ENCODE assay signal across 2 cellular contexts in the genomic region with DNA sequence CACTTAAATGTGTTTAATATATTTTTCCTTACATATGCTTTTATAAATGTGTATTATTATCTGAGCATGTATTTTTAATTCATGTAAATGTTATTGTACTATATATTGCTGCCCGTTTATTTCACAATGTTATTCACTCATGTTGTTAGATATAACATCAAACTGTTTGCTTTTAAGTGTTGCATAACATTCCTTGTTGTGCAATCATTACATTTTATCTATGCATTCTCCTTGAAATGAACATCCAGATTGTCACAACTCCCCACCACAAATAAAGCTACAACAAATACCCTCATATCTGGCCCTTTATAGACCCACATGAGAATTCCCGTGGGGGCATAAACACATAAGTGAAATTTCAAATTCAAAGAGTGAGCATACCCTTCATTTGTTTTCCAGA.
TF ChIP-seq lines count a peak whose summit lies in the region.

No MANE protein-coding gene starts in this region.

TF ChIP-seq in HepG2, 621 proteins besides CTCF, POLR2A, EP300 and RAD21 (continued from another document):
- TF ChIP-seq TEAD3 (CRISPR knock-in tag; optimal IDR thresholded peaks at IDR 0.05; ENCODE audit: borderline replicate concordance) (no peak), CBFB (CRISPR knock-in tag; IDR thresholded peaks at IDR 0.05) (no peak), ZNF619 (CRISPR knock-in tag; IDR thresholded peaks at IDR 0.05) (no peak), CBX5 (CRISPR knock-in tag; IDR thresholded peaks at IDR 0.05; ENCODE audit: borderline replicate concordance) (no peak), ZNF230 (CRISPR knock-in tag; IDR thresholded peaks at IDR 0.05) (no peak), CEBPG (CRISPR knock-in tag; IDR thresholded peaks at IDR 0.05) (peak; percentile 70), ZBTB20 (CRISPR knock-in tag; IDR thresholded peaks at IDR 0.05; ENCODE audit: borderline replicate concordance, low read depth) (no peak), RFXANK (CRISPR knock-in tag; IDR thresholded peaks at IDR 0.05) (no peak), ZNF430 (CRISPR knock-in tag; IDR thresholded peaks at IDR 0.05) (no peak), GATAD1 (CRISPR knock-in tag; IDR thresholded peaks at IDR 0.05) (no peak)
- TF ChIP-seq, protein P1, sequence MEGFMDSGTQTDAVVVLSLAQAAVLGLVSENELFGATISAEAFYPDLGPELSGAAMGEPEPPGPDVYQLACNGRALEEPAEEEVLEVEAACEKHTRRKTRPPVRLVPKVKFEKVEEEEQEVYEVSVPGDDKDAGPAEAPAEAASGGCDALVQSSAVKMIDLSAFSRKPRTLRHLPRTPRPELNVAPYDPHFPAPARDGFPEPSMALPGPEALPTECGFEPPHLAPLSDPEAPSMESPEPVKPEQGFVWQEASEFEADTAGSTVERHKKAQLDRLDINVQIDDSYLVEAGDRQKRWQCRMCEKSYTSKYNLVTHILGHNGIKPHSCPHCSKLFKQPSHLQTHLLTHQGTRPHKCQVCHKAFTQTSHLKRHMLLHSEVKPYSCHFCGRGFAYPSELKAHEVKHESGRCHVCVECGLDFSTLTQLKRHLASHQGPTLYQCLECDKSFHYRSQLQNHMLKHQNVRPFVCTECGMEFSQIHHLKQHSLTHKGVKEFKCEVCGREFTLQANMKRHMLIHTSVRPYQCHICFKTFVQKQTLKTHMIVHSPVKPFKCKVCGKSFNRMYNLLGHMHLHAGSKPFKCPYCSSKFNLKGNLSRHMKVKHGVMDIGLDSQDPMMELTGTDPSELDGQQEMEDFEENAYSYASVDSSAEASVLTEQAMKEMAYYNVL (CRISPR knock-in tag; IDR thresholded peaks at IDR 0.05; ENCODE audit: borderline replicate concordance), result no peak

TF ChIP-seq in GM23338, 12 proteins besides CTCF, POLR2A, EP300 and RAD21 (continued from another document):
- TF ChIP-seq, protein P2, sequence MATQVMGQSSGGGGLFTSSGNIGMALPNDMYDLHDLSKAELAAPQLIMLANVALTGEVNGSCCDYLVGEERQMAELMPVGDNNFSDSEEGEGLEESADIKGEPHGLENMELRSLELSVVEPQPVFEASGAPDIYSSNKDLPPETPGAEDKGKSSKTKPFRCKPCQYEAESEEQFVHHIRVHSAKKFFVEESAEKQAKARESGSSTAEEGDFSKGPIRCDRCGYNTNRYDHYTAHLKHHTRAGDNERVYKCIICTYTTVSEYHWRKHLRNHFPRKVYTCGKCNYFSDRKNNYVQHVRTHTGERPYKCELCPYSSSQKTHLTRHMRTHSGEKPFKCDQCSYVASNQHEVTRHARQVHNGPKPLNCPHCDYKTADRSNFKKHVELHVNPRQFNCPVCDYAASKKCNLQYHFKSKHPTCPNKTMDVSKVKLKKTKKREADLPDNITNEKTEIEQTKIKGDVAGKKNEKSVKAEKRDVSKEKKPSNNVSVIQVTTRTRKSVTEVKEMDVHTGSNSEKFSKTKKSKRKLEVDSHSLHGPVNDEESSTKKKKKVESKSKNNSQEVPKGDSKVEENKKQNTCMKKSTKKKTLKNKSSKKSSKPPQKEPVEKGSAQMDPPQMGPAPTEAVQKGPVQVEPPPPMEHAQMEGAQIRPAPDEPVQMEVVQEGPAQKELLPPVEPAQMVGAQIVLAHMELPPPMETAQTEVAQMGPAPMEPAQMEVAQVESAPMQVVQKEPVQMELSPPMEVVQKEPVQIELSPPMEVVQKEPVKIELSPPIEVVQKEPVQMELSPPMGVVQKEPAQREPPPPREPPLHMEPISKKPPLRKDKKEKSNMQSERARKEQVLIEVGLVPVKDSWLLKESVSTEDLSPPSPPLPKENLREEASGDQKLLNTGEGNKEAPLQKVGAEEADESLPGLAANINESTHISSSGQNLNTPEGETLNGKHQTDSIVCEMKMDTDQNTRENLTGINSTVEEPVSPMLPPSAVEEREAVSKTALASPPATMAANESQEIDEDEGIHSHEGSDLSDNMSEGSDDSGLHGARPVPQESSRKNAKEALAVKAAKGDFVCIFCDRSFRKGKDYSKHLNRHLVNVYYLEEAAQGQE (IDR thresholded peaks at IDR 0.05; ENCODE audit: unreplicated experiment), result no peak
- TF ChIP-seq NANOG (IDR thresholded peaks at IDR 0.05; ENCODE audit: borderline replicate concordance) (no peak), EZH2 (IDR thresholded peaks at IDR 0.05; ENCODE audit: low read depth, unreplicated experiment) (no peak)
- TF ChIP-seq, protein P3, sequence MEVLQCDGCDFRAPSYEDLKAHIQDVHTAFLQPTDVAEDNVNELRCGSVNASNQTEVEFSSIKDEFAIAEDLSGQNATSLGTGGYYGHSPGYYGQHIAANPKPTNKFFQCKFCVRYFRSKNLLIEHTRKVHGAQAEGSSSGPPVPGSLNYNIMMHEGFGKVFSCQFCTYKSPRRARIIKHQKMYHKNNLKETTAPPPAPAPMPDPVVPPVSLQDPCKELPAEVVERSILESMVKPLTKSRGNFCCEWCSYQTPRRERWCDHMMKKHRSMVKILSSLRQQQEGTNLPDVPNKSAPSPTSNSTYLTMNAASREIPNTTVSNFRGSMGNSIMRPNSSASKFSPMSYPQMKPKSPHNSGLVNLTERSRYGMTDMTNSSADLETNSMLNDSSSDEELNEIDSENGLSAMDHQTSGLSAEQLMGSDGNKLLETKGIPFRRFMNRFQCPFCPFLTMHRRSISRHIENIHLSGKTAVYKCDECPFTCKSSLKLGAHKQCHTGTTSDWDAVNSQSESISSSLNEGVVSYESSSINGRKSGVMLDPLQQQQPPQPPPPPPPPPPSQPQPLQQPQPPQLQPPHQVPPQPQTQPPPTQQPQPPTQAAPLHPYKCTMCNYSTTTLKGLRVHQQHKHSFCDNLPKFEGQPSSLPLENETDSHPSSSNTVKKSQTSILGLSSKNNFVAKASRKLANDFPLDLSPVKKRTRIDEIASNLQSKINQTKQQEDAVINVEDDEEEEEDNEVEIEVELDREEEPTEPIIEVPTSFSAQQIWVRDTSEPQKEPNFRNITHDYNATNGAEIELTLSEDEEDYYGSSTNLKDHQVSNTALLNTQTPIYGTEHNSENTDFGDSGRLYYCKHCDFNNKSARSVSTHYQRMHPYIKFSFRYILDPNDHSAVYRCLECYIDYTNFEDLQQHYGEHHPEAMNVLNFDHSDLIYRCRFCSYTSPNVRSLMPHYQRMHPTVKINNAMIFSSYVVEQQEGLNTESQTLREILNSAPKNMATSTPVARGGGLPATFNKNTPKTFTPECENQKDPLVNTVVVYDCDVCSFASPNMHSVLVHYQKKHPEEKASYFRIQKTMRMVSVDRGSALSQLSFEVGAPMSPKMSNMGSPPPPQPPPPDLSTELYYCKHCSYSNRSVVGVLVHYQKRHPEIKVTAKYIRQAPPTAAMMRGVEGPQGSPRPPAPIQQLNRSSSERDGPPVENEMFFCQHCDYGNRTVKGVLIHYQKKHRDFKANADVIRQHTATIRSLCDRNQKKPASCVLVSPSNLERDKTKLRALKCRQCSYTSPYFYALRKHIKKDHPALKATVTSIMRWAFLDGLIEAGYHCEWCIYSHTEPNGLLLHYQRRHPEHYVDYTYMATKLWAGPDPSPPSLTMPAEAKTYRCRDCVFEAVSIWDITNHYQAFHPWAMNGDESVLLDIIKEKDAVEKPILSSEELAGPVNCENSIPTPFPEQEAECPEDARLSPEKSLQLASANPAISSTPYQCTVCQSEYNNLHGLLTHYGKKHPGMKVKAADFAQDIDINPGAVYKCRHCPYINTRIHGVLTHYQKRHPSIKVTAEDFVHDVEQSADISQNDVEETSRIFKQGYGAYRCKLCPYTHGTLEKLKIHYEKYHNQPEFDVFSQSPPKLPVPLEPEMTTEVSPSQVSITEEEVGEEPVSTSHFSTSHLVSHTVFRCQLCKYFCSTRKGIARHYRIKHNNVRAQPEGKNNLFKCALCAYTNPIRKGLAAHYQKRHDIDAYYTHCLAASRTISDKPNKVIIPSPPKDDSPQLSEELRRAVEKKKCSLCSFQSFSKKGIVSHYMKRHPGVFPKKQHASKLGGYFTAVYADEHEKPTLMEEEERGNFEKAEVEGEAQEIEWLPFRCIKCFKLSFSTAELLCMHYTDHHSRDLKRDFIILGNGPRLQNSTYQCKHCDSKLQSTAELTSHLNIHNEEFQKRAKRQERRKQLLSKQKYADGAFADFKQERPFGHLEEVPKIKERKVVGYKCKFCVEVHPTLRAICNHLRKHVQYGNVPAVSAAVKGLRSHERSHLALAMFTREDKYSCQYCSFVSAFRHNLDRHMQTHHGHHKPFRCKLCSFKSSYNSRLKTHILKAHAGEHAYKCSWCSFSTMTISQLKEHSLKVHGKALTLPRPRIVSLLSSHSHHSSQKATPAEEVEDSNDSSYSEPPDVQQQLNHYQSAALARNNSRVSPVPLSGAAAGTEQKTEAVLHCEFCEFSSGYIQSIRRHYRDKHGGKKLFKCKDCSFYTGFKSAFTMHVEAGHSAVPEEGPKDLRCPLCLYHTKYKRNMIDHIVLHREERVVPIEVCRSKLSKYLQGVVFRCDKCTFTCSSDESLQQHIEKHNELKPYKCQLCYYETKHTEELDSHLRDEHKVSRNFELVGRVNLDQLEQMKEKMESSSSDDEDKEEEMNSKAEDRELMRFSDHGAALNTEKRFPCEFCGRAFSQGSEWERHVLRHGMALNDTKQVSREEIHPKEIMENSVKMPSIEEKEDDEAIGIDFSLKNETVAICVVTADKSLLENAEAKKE (CRISPR knock-in tag; IDR thresholded peaks at IDR 0.05), result no peak
- TF ChIP-seq, protein P4, sequence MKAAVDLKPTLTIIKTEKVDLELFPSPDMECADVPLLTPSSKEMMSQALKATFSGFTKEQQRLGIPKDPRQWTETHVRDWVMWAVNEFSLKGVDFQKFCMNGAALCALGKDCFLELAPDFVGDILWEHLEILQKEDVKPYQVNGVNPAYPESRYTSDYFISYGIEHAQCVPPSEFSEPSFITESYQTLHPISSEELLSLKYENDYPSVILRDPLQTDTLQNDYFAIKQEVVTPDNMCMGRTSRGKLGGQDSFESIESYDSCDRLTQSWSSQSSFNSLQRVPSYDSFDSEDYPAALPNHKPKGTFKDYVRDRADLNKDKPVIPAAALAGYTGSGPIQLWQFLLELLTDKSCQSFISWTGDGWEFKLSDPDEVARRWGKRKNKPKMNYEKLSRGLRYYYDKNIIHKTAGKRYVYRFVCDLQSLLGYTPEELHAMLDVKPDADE (IDR thresholded peaks at IDR 0.05), result no peak
TF ChIP-seq in GM23338: peak in this region for 0.
